ENCODE assay signal across 9 cellular contexts in genomic region chr4:54513231-54513630, GRCh38.
DNase-seq lines count a peak whose midpoint lies in the region; ATAC-seq, FAIRE-seq and TF ChIP-seq lines count a peak whose summit lies in the region.
"Had no signal": no experiment of that assay in that cellular context is flagged by ENCODE, and none has a peak within 500 bp of the region (broad histone marks: within the 10 kb centered on the region; RNA-seq: fewer than 3 reads in every experiment).

No MANE protein-coding gene starts in this region.

- peak overlapping the region; percentile 39; the same call in 2 of the 3 replicates for H2BK15ac ChIP-seq in IMR-90 (ENCODE audit: low read depth, low read length)

- no peaks in the 10 kb centered on the region for H4K20me1 ChIP-seq in IMR-90 (ENCODE audit: insufficient read depth, low read length)

- no CpG with 5 or more reads among the region's 6 CpGs for WGBS in IMR-90 (ENCODE audit: extremely low coverage in 2 of 2, insufficient read length in 1 of 2), 2 experiments

- CTCF ChIA-PET in IMR-90 (lab: Yijun Ruan, JAX), result no interaction called here

- no peaks in the 10 kb centered on the region for H3K36me3 ChIP-seq in ACC112 (ENCODE audit: insufficient read depth, low read length)
- H3K36me3 ChIP-seq in IMR-90 (ENCODE audit: control insufficient read depth, insufficient read depth, low read length), result no peaks in the 10 kb centered on the region
- no peaks in the 10 kb centered on the region for H3K36me3 ChIP-seq in bronchial epithelial cell (ENCODE audit: control insufficient read depth, insufficient read depth, low read length)

- peak overlapping the region; percentile 67; the same call in 1 of the 2 replicates for H3K23ac ChIP-seq in IMR-90 (ENCODE audit: low read depth, low read length)

- H2BK20ac ChIP-seq in IMR-90 (ENCODE audit: low read depth, low read length), result peak overlapping the region; percentile 90; the same call in 1 of the 2 replicates

- peak overlapping the region; percentile 81 for H2BK5ac ChIP-seq in IMR-90 (ENCODE audit: low read depth, low read length, poor library complexity, severe bottlenecking)

- H3K56ac ChIP-seq in IMR-90 (ENCODE audit: extremely low read depth, insufficient read depth, low read length), result no peak overlapping the region

- no peak overlapping the region; the same call in 1 of the 2 replicates for H3K4me2 ChIP-seq in IMR-90 (ENCODE audit: low read depth, low read length)

- H3K14ac ChIP-seq in IMR-90 (replicated peaks; ENCODE audit: low read depth, low read length), result peak overlapping the region; percentile 63; the same call in 1 of the 2 replicates

- H3K27ac ChIP-seq in ACC112 (ENCODE audit: low read depth, low read length), result peak overlapping the region; percentile 70
- peak overlapping the region; percentile 26 for H3K27ac ChIP-seq in IMR-90 (ENCODE audit: insufficient read depth, low read length)

- H3K4me3 ChIP-seq in ACC112 (ENCODE audit: low read depth, low read length) (no peak overlapping the region), IMR-90 (ENCODE audit: insufficient read depth, low read depth, low read length) (no peak overlapping the region), bronchial epithelial cell (ENCODE audit: low read depth, low read length) (no peak overlapping the region)

- peak; percentile 99 for ATAC-seq in IMR-90 (ENCODE audit: low read depth)
- no peak for ATAC-seq in HG03469 (IDR thresholded peaks at IDR 0.05; ENCODE audit: unreplicated experiment)

- no peaks in the 10 kb centered on the region for H3K79me2 ChIP-seq in ACC112 (ENCODE audit: control insufficient read depth, insufficient read depth, low read length, unreplicated experiment)

- H3K9me3 ChIP-seq in IMR-90 (ENCODE audit: control insufficient read depth, insufficient read depth, low read length), result no peaks in the 10 kb centered on the region

- H3K9ac ChIP-seq in IMR-90 (ENCODE audit: low read depth, low read length), result no peak overlapping the region

- H4K5ac ChIP-seq in IMR-90 (ENCODE audit: low read depth, low read length), result no peak overlapping the region; the same call in 1 of the 2 replicates

- no peak for TF ChIP-seq POLR2A in IMR-90 (IDR thresholded peaks at IDR 0.05; ENCODE audit: low read depth, low read length)

- dilution Hi-C loops in IMR-90 (cut with HindIII; ENCODE audit: low sequenced_read_pairs, unreplicated experiment), result no loop called here

- no peaks in the 10 kb centered on the region for H3K79me1 ChIP-seq in IMR-90 (ENCODE audit: low read depth in 1 of 2, low read length in 2 of 2)

- H2AFZ ChIP-seq in ACC112 (ENCODE audit: low read length, unreplicated experiment) (peak overlapping the region; percentile 0), IMR-90 (replicated peaks; ENCODE audit: low read length, poor library complexity) (peak overlapping the region; percentile 28)

- in situ Hi-C loops in IMR-90 (cut with MboI; ENCODE audit: low sequenced_read_pairs), result no loop called here

- H2BK120ac ChIP-seq in IMR-90 (ENCODE audit: low read depth, low read length), result peak overlapping the region; percentile 73

- BruUV-seq in IMR-90 (replicated peaks; lab: Mats Ljungman, UMichigan), result no TSS peak

- TF ChIP-seq CTCF in IMR-90 (conservative IDR thresholded peaks at IDR 0.05; ENCODE audit: low read depth, low read length), result no peak
- no peak for TF ChIP-seq CTCF in bronchial epithelial cell (IDR thresholded peaks at IDR 0.05; ENCODE audit: insufficient read depth, low read length, severe bottlenecking)

- no peak overlapping the region; the same call in 1 of the 2 replicates for H3K18ac ChIP-seq in IMR-90 (ENCODE audit: low read depth, low read length)

- no peak overlapping the region for H2AK9ac ChIP-seq in IMR-90 (replicated peaks; ENCODE audit: low read depth, low read length, poor library complexity)

- H3K4ac ChIP-seq in IMR-90 (ENCODE audit: low read depth, low read length), result peak overlapping the region; percentile 59; the same call in 1 of the 2 replicates

- H4K8ac ChIP-seq in IMR-90 (ENCODE audit: low read depth in 2 of 2, low read length in 2 of 2), result peak overlapping the region in 1 of 2 experiments; percentile 75; a peak in 2 of 4 replicates

- POLR2A ChIA-PET in IMR-90 (lab: Charles Lee; ENCODE audit: unreplicated experiment), result no interaction called here

- DNase-seq in IMR-90 (peak; percentile 93), bronchial epithelial cell (ENCODE audit: low read depth) (peak; percentile 77), hepatic stellate cell (ENCODE audit: low spot score) (peak; percentile 62), NCI-H82 (lab: John Stamatoyannopoulos, UW) (no peak), NCI-H1105 (lab: John Stamatoyannopoulos, UW) (no peak), iPS-NIHi11 (ENCODE audit: low spot score) (no peak)
- DNase-seq: T-helper 2 cell had no signal

- no peaks in the 10 kb centered on the region; the same call in 1 of the 2 replicates for H3K9me1 ChIP-seq in IMR-90 (ENCODE audit: insufficient read depth, low read length)

- H2AK5ac ChIP-seq in IMR-90 (ENCODE audit: low read depth, low read length), result no peak overlapping the region

- intact Hi-C loops in IMR-90 (cut with micrococcal nuclease), result no loop called here

- H4K91ac ChIP-seq in IMR-90 (ENCODE audit: insufficient read depth, low read depth, low read length), result no peak overlapping the region; the same call in 1 of the 2 replicates

- FAIRE-seq in bronchial epithelial cell (lab: Jason Lieb, UNC), result no peak

- no peak for TF ChIP-seq RAD21 in IMR-90 (IDR thresholded peaks at IDR 0.05; ENCODE audit: low read length)

- H3K27me3 ChIP-seq in ACC112 (ENCODE audit: insufficient read depth, low read length), result no peaks in the 10 kb centered on the region
- no peaks in the 10 kb centered on the region for H3K27me3 ChIP-seq in IMR-90 (ENCODE audit: control insufficient read depth, insufficient read depth, low read length)
- H3K27me3 ChIP-seq in bronchial epithelial cell (ENCODE audit: control insufficient read depth, insufficient read depth, low read length), result no peaks in the 10 kb centered on the region

- H3K4me1 ChIP-seq in ACC112 (ENCODE audit: control insufficient read depth, insufficient read depth, low read length, unreplicated experiment) (peaks cover 28% of the 10 kb centered on the region), IMR-90 (ENCODE audit: control insufficient read depth, insufficient read depth, low read length) (peaks cover 8% of the 10 kb centered on the region)

TF ChIP-seq in IMR-90, 13 proteins besides CTCF, POLR2A, EP300 and RAD21:
- TF ChIP-seq MAZ (IDR thresholded peaks at IDR 0.05; ENCODE audit: borderline replicate concordance, low read depth, low read length) (no peak), USF2 (IDR thresholded peaks at IDR 0.05; ENCODE audit: low read depth, low read length) (no peak), RCOR1 (IDR thresholded peaks at IDR 0.05; ENCODE audit: insufficient replicate concordance, low read length) (no peak), SMC3 (IDR thresholded peaks at IDR 0.05; ENCODE audit: low read depth, low read length) (no peak), BHLHE40 (IDR thresholded peaks at IDR 0.05; ENCODE audit: low read depth, low read length) (no peak), ELK1 (IDR thresholded peaks at IDR 0.05; ENCODE audit: borderline replicate concordance, low read depth, low read length) (no peak), FOS (IDR thresholded peaks at IDR 0.05; ENCODE audit: low read depth, low read length) (peak; percentile 24; the same call in 1 of the 2 replicates), MXI1 (IDR thresholded peaks at IDR 0.05; ENCODE audit: borderline replicate concordance, low read depth, low read length) (no peak), RFX5 (IDR thresholded peaks at IDR 0.05; ENCODE audit: low read depth, low read length) (no peak), MAFK (IDR thresholded peaks at IDR 0.05; ENCODE audit: low read depth, low read length) (no peak), NFE2L2 (IDR thresholded peaks at IDR 0.05; ENCODE audit: low read depth, low read length) (peak; percentile 28; the same call in 1 of the 2 replicates)

Comparison
In these comparisons a context has a peak if more than half of its experiments do, and no peak if none do; other contexts are left out.
1. DNase-seq: peak in IMR-90 (single experiment), bronchial epithelial cell (single experiment) and hepatic stellate cell (single experiment); none in NCI-H82 (single experiment), NCI-H1105 (single experiment) and iPS-NIHi11 (single experiment).